Comparison of ENCODE assay signal across 9 cellular contexts in genomic region chr19:13860679-13861391, GRCh38. TPM values are rescaled to one million over a fixed set of nuclear protein-coding genes. Genes with fewer than 3 reads are reported as not detected.
DNase-seq lines count a peak whose midpoint lies in the region; ATAC-seq and TF ChIP-seq lines count a peak whose summit lies in the region.
"Had no signal": no experiment of that assay in that cellular context is flagged by ENCODE, and none has a peak within 500 bp of the region (broad histone marks: within the 10 kb centered on the region; RNA-seq: fewer than 3 reads in every experiment).

No MANE protein-coding gene starts in this region.

- CTCF ChIA-PET in HCT116 (lab: Charles Lee) = interaction anchor here (1.1 to 3.1 kb wide), 7 partner anchors 8 to 264 kb away, joined by 3 to 33 read pairs (median 15); partner anchors contain the start of gene ZSWIM4
- CTCF ChIA-PET in activated CD8-positive, alpha-beta T cell treated with anti-CD3 and anti-CD28 coated beads for 36 hours (lab: Charles Lee) = interaction anchor here (1.1 to 5.7 kb wide), 14 partner anchors 8 to 325 kb away, joined by 3 to 160 read pairs (median 12); partner anchors contain the start of genes C19orf53 and ZSWIM4

- intact Hi-C loops in HCT116 (cut with micrococcal nuclease) = no loop called here
- intact Hi-C loops in activated CD8-positive, alpha-beta T cell treated with anti-CD3 and anti-CD28 coated beads for 36 hours (cut with micrococcal nuclease) = loop anchor here (10.0 kb wide), 1 partner anchor 266 kb away; no protein-coding TSS in a partner anchor

- no peaks in the 10 kb centered on the region for H4K20me1 ChIP-seq in HCT116 (ENCODE audit: insufficient read depth)

- H3K4me3 Mint-ChIP-seq in activated CD8-positive, alpha-beta T cell treated with anti-CD3 and anti-CD28 coated beads for 36 hours = peak overlapping the region; percentile 90
- peak overlapping the region; percentile 92 to 97 (median 94) for H3K4me3 Mint-ChIP-seq in immature natural killer cell
- peak overlapping the region; percentile 97 for H3K4me3 Mint-ChIP-seq in stimulated activated effector memory CD8-positive, alpha-beta T cell treated with anti-CD3 and anti-CD28 coated beads, Interleukin-12 subunit alpha, Interleukin-12 subunit beta, amount 100 ng/mL, for 72 hours

- RAD21 ChIA-PET in HCT116 (lab: Charles Lee; ENCODE audit: low non-redundant PET in 1 of 2, low total read pairs in 2 of 2, uncharacterized antibody in 2 of 2, unreplicated experiment in 2 of 2) = interaction anchor here in 1 of 2 experiments (0.5 to 0.7 kb wide), 2 partner anchors 20 to 21 kb away, joined by 3 read pairs; no protein-coding TSS in a partner anchor

- H3K4me1 ChIP-seq in HCT116 (ENCODE audit: control insufficient read depth in 1 of 2, insufficient read depth in 2 of 2, low read length in 2 of 2) = peaks cover 45 to 68% of the 10 kb centered on the region in 2 experiments

- ATAC-seq in HCT116 (no peak), GM21723 (IDR thresholded peaks at IDR 0.05; ENCODE audit: unreplicated experiment) (no peak)
- ATAC-seq in activated CD8-positive, alpha-beta T cell treated with anti-CD3 and anti-CD28 coated beads for 36 hours = no peak
- no peak for ATAC-seq in stimulated activated effector memory CD8-positive, alpha-beta T cell treated with anti-CD3 and anti-CD28 coated beads, Interleukin-12 subunit alpha, Interleukin-12 subunit beta, amount 100 ng/mL, for 72 hours

- peaks cover 36% of the 10 kb centered on the region for H3K4me1 Mint-ChIP-seq in activated CD8-positive, alpha-beta T cell treated with anti-CD3 and anti-CD28 coated beads for 36 hours (ENCODE audit: low read depth)
- peaks cover 23 to 27% of the 10 kb centered on the region in 2 donors for H3K4me1 Mint-ChIP-seq in immature natural killer cell
- peaks cover 46% of the 10 kb centered on the region for H3K4me1 Mint-ChIP-seq in stimulated activated effector memory CD8-positive, alpha-beta T cell treated with anti-CD3 and anti-CD28 coated beads, Interleukin-12 subunit alpha, Interleukin-12 subunit beta, amount 100 ng/mL, for 72 hours

- BruUV-seq in HCT116 (replicated peaks; lab: Mats Ljungman, UMichigan) = no TSS peak

- no peak overlapping the region for H3K4me3 ChIP-seq in HCT116 (replicated peaks in 1 of 2; ENCODE audit: low read depth in 1 of 2, low read length in 2 of 2)

- H3K27me3 Mint-ChIP-seq in activated CD8-positive, alpha-beta T cell treated with anti-CD3 and anti-CD28 coated beads for 36 hours = peaks cover 13% of the 10 kb centered on the region
- peaks cover 8 to 21% (median 19%) of the 10 kb centered on the region in 3 donors for H3K27me3 Mint-ChIP-seq in immature natural killer cell (ENCODE audit: low read depth in 3 of 3)

- no peaks in the 10 kb centered on the region for H3K79me2 ChIP-seq in HCT116 (ENCODE audit: insufficient read depth, low read length)

- H3K36me3 ChIP-seq in HCT116 (ENCODE audit: control insufficient read depth in 1 of 2, insufficient read depth in 2 of 2, low read length in 2 of 2) = no peaks in the 10 kb centered on the region

- no peaks in the 10 kb centered on the region for H3K27me3 ChIP-seq in HCT116 (ENCODE audit: insufficient read depth, low read length)

- TF ChIP-seq POLR2A in HCT116 (IDR thresholded peaks at IDR 0.05; ENCODE audit: borderline replicate concordance, extremely low read depth, insufficient read depth, insufficient read length) = no peak

- H3K36me3 Mint-ChIP-seq in activated CD8-positive, alpha-beta T cell treated with anti-CD3 and anti-CD28 coated beads for 36 hours (ENCODE audit: low read depth) = no peaks in the 10 kb centered on the region
- H3K36me3 Mint-ChIP-seq in immature natural killer cell = no peaks in the 10 kb centered on the region
- H3K36me3 Mint-ChIP-seq in stimulated activated effector memory CD8-positive, alpha-beta T cell treated with anti-CD3 and anti-CD28 coated beads, Interleukin-12 subunit alpha, Interleukin-12 subunit beta, amount 100 ng/mL, for 72 hours = peaks cover 12% of the 10 kb centered on the region

- no peaks in the 10 kb centered on the region for H3K9me3 ChIP-seq in HCT116 (ENCODE audit: control insufficient read depth in 1 of 2, insufficient read depth in 1 of 2, low read depth in 1 of 2, low read length in 2 of 2)

- no peaks in the 10 kb centered on the region for H3K9me3 Mint-ChIP-seq in activated CD8-positive, alpha-beta T cell treated with anti-CD3 and anti-CD28 coated beads for 36 hours
- peaks cover 0 to 1% (median 0%) of the 10 kb centered on the region in 6 donors for H3K9me3 Mint-ChIP-seq in immature natural killer cell
- no peaks in the 10 kb centered on the region for H3K9me3 Mint-ChIP-seq in stimulated activated effector memory CD8-positive, alpha-beta T cell treated with anti-CD3 and anti-CD28 coated beads, Interleukin-12 subunit alpha, Interleukin-12 subunit beta, amount 100 ng/mL, for 72 hours

- H3K27ac Mint-ChIP-seq in activated CD8-positive, alpha-beta T cell treated with anti-CD3 and anti-CD28 coated beads for 36 hours = peak overlapping the region; percentile 99
- H3K27ac Mint-ChIP-seq in immature natural killer cell = peak overlapping the region; percentile 96 to 100 (median 98)
- H3K27ac Mint-ChIP-seq in stimulated activated effector memory CD8-positive, alpha-beta T cell treated with anti-CD3 and anti-CD28 coated beads, Interleukin-12 subunit alpha, Interleukin-12 subunit beta, amount 100 ng/mL, for 72 hours = peak overlapping the region; percentile 99

- peak overlapping the region; percentile 73; the same call in 1 of the 2 replicates for H3K9ac ChIP-seq in HCT116 (ENCODE audit: low read length)

- DNase-seq in HCT116 (ENCODE audit: low read depth, low spot score) (no peak), immature natural killer cell (no peak), GM19240 (ENCODE audit: insufficient read length, low spot score) (no peak)
- DNase-seq in activated CD8-positive, alpha-beta T cell treated with anti-CD3 and anti-CD28 coated beads for 36 hours = no peak
- DNase-seq in stimulated activated effector memory CD8-positive, alpha-beta T cell treated with anti-CD3 and anti-CD28 coated beads, Interleukin-12 subunit alpha, Interleukin-12 subunit beta, amount 100 ng/mL, for 72 hours (ENCODE audit: low spot score in 2 of 2) = no peak
- DNase-seq in stimulated activated CD4-positive, alpha-beta T cell treated with anti-CD3 and anti-CD28 coated beads, Interleukin-12 subunit alpha, Interleukin-12 subunit beta, amount 100 ng/mL, for 4 hours = no peak

- no peaks in the 10 kb centered on the region for H3K9me2 ChIP-seq in HCT116 (ENCODE audit: insufficient read depth)

- peak overlapping the region; percentile 83 for H3K4me2 ChIP-seq in HCT116 (ENCODE audit: low read length)

- peak overlapping the region; percentile 83 for H3K27ac ChIP-seq in HCT116 (ENCODE audit: low read depth, low read length)

- no peak for TF ChIP-seq RAD21 in HCT116 (IDR thresholded peaks at IDR 0.05; ENCODE audit: low read depth)

- POLR2A ChIA-PET in HCT116 (lab: Charles Lee) = interaction anchor here (0.6 to 3.8 kb wide), 7 partner anchors 8 to 113 kb away, joined by 3 to 29 read pairs (median 4); a partner anchor contains a TSS
- POLR2A ChIA-PET in activated CD8-positive, alpha-beta T cell treated with anti-CD3 and anti-CD28 coated beads for 36 hours (lab: Charles Lee) = interaction anchor here (0.8 to 6.1 kb wide), 8 partner anchors 8 to 144 kb away, joined by 3 to 58 read pairs (median 3); no protein-coding TSS in a partner anchor

- TF ChIP-seq CTCF in HCT116 (IDR thresholded peaks at IDR 0.05 in 2 of 3, conservative IDR thresholded peaks at IDR 0.05 in 1 of 3; ENCODE audit: borderline replicate concordance in 1 of 3, insufficient read depth in 1 of 3, low read depth in 2 of 3, low read length in 2 of 3) = no peak
- no peak for TF ChIP-seq CTCF in activated CD8-positive, alpha-beta T cell treated with anti-CD3 and anti-CD28 coated beads for 36 hours (IDR thresholded peaks at IDR 0.05)

- no peak overlapping the region for H2AFZ ChIP-seq in HCT116 (ENCODE audit: low read depth, low read length, poor library complexity, severe bottlenecking)

TF ChIP-seq in HCT116, 20 proteins besides CTCF, POLR2A, EP300 and RAD21 (continues in another document):
- TF ChIP-seq TCF7L2 (IDR thresholded peaks at IDR 0.05; ENCODE audit: borderline replicate concordance, extremely low read depth, insufficient read depth, insufficient read length) = no peak
- TF ChIP-seq EZH2phosphoT487 (IDR thresholded peaks at IDR 0.05; ENCODE audit: borderline replicate concordance) = no peak
- TF ChIP-seq FOSL1 (IDR thresholded peaks at IDR 0.05; ENCODE audit: low read depth) = no peak
- no peak for TF ChIP-seq SP1 (IDR thresholded peaks at IDR 0.05; ENCODE audit: low read depth)
- no peak for TF ChIP-seq ZBTB33 (IDR thresholded peaks at IDR 0.05; ENCODE audit: extremely low read depth, insufficient replicate concordance, low read length)
- TF ChIP-seq, protein P1, sequence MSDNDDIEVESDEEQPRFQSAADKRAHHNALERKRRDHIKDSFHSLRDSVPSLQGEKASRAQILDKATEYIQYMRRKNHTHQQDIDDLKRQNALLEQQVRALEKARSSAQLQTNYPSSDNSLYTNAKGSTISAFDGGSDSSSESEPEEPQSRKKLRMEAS (IDR thresholded peaks at IDR 0.05) = no peak
- no peak for TF ChIP-seq ELF1 (IDR thresholded peaks at IDR 0.05; ENCODE audit: borderline replicate concordance, low read depth)

RNA-seq across cellular contexts. Expression of gene NANOS3, which starts 16.1 kb away (rescaled TPM):
- total RNA-seq in HCT116 (2021; ENCODE audit: unreplicated experiment) = not detected
- polyA plus RNA-seq in HCT116 (2012) = 0.17 and 0.30 TPM in 2 replicates
- 1 to 10 TPM in 1 of 2 experiments, under 1 TPM in 1; 0.56 to 1.3 TPM for total RNA-seq in activated CD8-positive, alpha-beta T cell treated with anti-CD3 and anti-CD28 coated beads for 36 hours
- polyA plus RNA-seq in immature natural killer cell = not detected
- total RNA-seq: HT-29, NCI-H460 had no signal

RNA-seq across cellular contexts. Expression of gene BRME1, which starts 45.1 kb away (rescaled TPM):
- 1.7 TPM for total RNA-seq in HCT116 (2021; ENCODE audit: unreplicated experiment)
- 0.90 and 1.5 TPM in 2 replicates for polyA plus RNA-seq in HCT116 (2012)
- 1 to 10 TPM; 3.6 to 5.2 TPM for total RNA-seq in activated CD8-positive, alpha-beta T cell treated with anti-CD3 and anti-CD28 coated beads for 36 hours
- 10 to 100 TPM in 1 of 3 donors, 1 to 10 TPM in 2; 2.7 to 12.2 (median 6.9) TPM for polyA plus RNA-seq in immature natural killer cell

RNA-seq across cellular contexts. Expression of gene CC2D1A, which starts 45.2 kb away (rescaled TPM):
- total RNA-seq in HCT116 (2021; ENCODE audit: unreplicated experiment) = 51.5 TPM
- polyA plus RNA-seq in HCT116 (2012) = 37.9 and 39.1 TPM in 2 replicates
- 10 to 100 TPM; 22.4 to 23.8 TPM for total RNA-seq in activated CD8-positive, alpha-beta T cell treated with anti-CD3 and anti-CD28 coated beads for 36 hours
- polyA plus RNA-seq in immature natural killer cell = 10 to 100 TPM in 1 of 3 donors, 1 to 10 TPM in 2; 1.5 to 19.2 (median 5.8) TPM
